In genomic region chr12:17335487-17335886, GRCh38 we compare ENCODE assay signal across 33 cellular contexts.
DNase-seq lines count a peak whose midpoint lies in the region; ATAC-seq, FAIRE-seq and TF ChIP-seq lines count a peak whose summit lies in the region.
"Had no signal": no experiment of that assay in that cellular context is flagged by ENCODE, and none has a peak within 500 bp of the region (broad histone marks: within the 10 kb centered on the region; RNA-seq: fewer than 3 reads in every experiment).

No MANE protein-coding gene starts in this region.

- no peaks in the 10 kb centered on the region for H3K79me2 ChIP-seq in HepG2 (ENCODE audit: insufficient read depth, low read length)
- no peaks in the 10 kb centered on the region for H3K79me2 ChIP-seq in K562 (ENCODE audit: control insufficient read depth, insufficient read depth, low read length)
- H3K79me2 ChIP-seq in hepatocyte, result no peaks in the 10 kb centered on the region

- H3K9me2 ChIP-seq in hepatocyte (replicated peaks; ENCODE audit: insufficient read depth), result no peaks in the 10 kb centered on the region

- POLR2A ChIA-PET in HepG2 (lab: Yijun Ruan, JAX), result no interaction called here
- POLR2A ChIA-PET in IMR-90 (lab: Charles Lee; ENCODE audit: unreplicated experiment), result no interaction called here
- POLR2A ChIA-PET in K562 (lab: Yijun Ruan, JAX), result no interaction called here

- CTCF ChIA-PET in HepG2 (lab: Yijun Ruan, JAX; ENCODE audit: low intra/inter-chr PET ratio, low total read pairs), result no interaction called here
- CTCF ChIA-PET in IMR-90 (lab: Yijun Ruan, JAX), result no interaction called here
- CTCF ChIA-PET in K562 (lab: Yijun Ruan, JAX; ENCODE audit: low intra/inter-chr PET ratio), result no interaction called here

- H4K20me1 ChIP-seq in HepG2 (ENCODE audit: insufficient read depth, low read length), result no peaks in the 10 kb centered on the region
- H4K20me1 ChIP-seq in IMR-90 (ENCODE audit: insufficient read depth, low read length), result no peaks in the 10 kb centered on the region
- no peaks in the 10 kb centered on the region for H4K20me1 ChIP-seq in K562 (replicated peaks; ENCODE audit: control insufficient read depth, insufficient read depth, low read length)
- H4K20me1 ChIP-seq in hepatocyte (ENCODE audit: insufficient read depth, poor library complexity, severe bottlenecking), result no peaks in the 10 kb centered on the region
- H4K20me1 ChIP-seq: BLaER1; BLaER1 treated with 17β-estradiol and CSF1 and Interleukin-3, amounts not matched to agents 10 nM and 100 nM had no signal

- no peak overlapping the region for H2BK20ac ChIP-seq in IMR-90 (ENCODE audit: low read depth, low read length)

- BruUV-seq in HepG2 (replicated peaks; lab: Mats Ljungman, UMichigan) (no TSS peak), IMR-90 (replicated peaks; lab: Mats Ljungman, UMichigan) (no TSS peak), K562 (replicated peaks; lab: Mats Ljungman, UMichigan) (no TSS peak)

- H3K9me3 ChIP-seq in HepG2 (ENCODE audit: low read length), result peaks cover 32% of the 10 kb centered on the region
- no peaks in the 10 kb centered on the region for H3K9me3 ChIP-seq in right lobe of liver
- H3K9me3 ChIP-seq in IMR-90 (ENCODE audit: control insufficient read depth, insufficient read depth, low read length), result no peaks in the 10 kb centered on the region; the same call in 1 of the 2 replicates
- H3K9me3 ChIP-seq in K562 (replicated peaks; ENCODE audit: control insufficient read depth, insufficient read depth, low read depth, low read length), result no peaks in the 10 kb centered on the region
- H3K9me3 ChIP-seq in hepatocyte (ENCODE audit: low read depth), result no peaks in the 10 kb centered on the region
- peaks cover 0 to 7% (median 0%) of the 10 kb centered on the region in 3 donors for H3K9me3 ChIP-seq in gastroesophageal sphincter
- H3K9me3 ChIP-seq: BE2C; BLaER1; BLaER1 treated with 17β-estradiol and CSF1 and Interleukin-3, amounts not matched to agents 10 nM and 100 nM; Caco-2 had no signal

- dilution Hi-C loops in IMR-90 (cut with HindIII; ENCODE audit: low sequenced_read_pairs, unreplicated experiment), result no loop called here

- H3K4me3 ChIP-seq in HepG2 (replicated peaks in 1 of 3; ENCODE audit: insufficient read depth in 1 of 3, low read depth in 2 of 3, low read length in 3 of 3), result no peak overlapping the region
- no peak overlapping the region for H3K4me3 ChIP-seq in right lobe of liver
- no peak overlapping the region for H3K4me3 ChIP-seq in IMR-90 (ENCODE audit: insufficient read depth, low read depth, low read length)
- no peak overlapping the region for H3K4me3 ChIP-seq in K562
- no peak overlapping the region for H3K4me3 ChIP-seq in hepatocyte
- no peak overlapping the region for H3K4me3 ChIP-seq in gastroesophageal sphincter
- H3K4me3 ChIP-seq: A549; BLaER1; BLaER1 treated with 17β-estradiol and CSF1 and Interleukin-3, amounts not matched to agents 10 nM and 100 nM had no signal

- no peak overlapping the region for H3K4me2 ChIP-seq in HepG2 (ENCODE audit: low read depth, low read length)
- no peak overlapping the region for H3K4me2 ChIP-seq in IMR-90 (ENCODE audit: low read depth, low read length)
- H3K4me2 ChIP-seq in K562 (ENCODE audit: insufficient read depth, low read length), result no peak overlapping the region
- H3K4me2 ChIP-seq in hepatocyte, result no peak overlapping the region
- H3K4me2 ChIP-seq: BLaER1; BLaER1 treated with 17β-estradiol and CSF1 and Interleukin-3, amounts not matched to agents 10 nM and 100 nM had no signal

- no peak overlapping the region for H3K56ac ChIP-seq in IMR-90 (ENCODE audit: extremely low read depth, insufficient read depth, low read length)

- H4K91ac ChIP-seq in IMR-90 (ENCODE audit: insufficient read depth, low read depth, low read length), result no peak overlapping the region

- TF ChIP-seq CTCF in HepG2 (CRISPR knock-in tag; IDR thresholded peaks at IDR 0.05) (no peak), right lobe of liver (IDR thresholded peaks at IDR 0.05) (no peak), IMR-90 (conservative IDR thresholded peaks at IDR 0.05; ENCODE audit: low read depth, low read length) (no peak), K562 (IDR thresholded peaks at IDR 0.05 in 2 of 3, conservative IDR thresholded peaks at IDR 0.05 in 1 of 3; ENCODE audit: insufficient read depth in 2 of 3, low read depth in 1 of 3, low read length in 3 of 3) (no peak), hepatocyte (IDR thresholded peaks at IDR 0.05; ENCODE audit: poor library complexity) (no peak), gastroesophageal sphincter (IDR thresholded peaks at IDR 0.05) (no peak)

- H3K36me3 ChIP-seq in HepG2 (replicated peaks in 1 of 2; ENCODE audit: control insufficient read depth in 1 of 2, insufficient read depth in 2 of 2, low read length in 2 of 2) (no peaks in the 10 kb centered on the region), right lobe of liver (no peaks in the 10 kb centered on the region), IMR-90 (ENCODE audit: control insufficient read depth, insufficient read depth, low read length) (no peaks in the 10 kb centered on the region), K562 (ENCODE audit: control insufficient read depth, insufficient read depth, low read length) (no peaks in the 10 kb centered on the region), hepatocyte (replicated peaks; ENCODE audit: insufficient read depth, low read depth) (no peaks in the 10 kb centered on the region), gastroesophageal sphincter (no peaks in the 10 kb centered on the region)
- H3K36me3 ChIP-seq: BE2C; BLaER1; BLaER1 treated with 17β-estradiol and CSF1 and Interleukin-3, amounts not matched to agents 10 nM and 100 nM had no signal

- no peak for TF ChIP-seq EP300 in HepG2 (IDR thresholded peaks at IDR 0.05; ENCODE audit: low read depth in 2 of 2, low read length in 2 of 2)
- TF ChIP-seq EP300 in HepG2 (CRISPR knock-in tag; IDR thresholded peaks at IDR 0.05; ENCODE audit: borderline replicate concordance), result no peak
- no peak for TF ChIP-seq EP300 in K562 (IDR thresholded peaks at IDR 0.05; ENCODE audit: low read length)
- TF ChIP-seq EP300 in gastroesophageal sphincter (IDR thresholded peaks at IDR 0.05), result no peak

- no peak overlapping the region for H2AFZ ChIP-seq in HepG2 (ENCODE audit: low read length)
- H2AFZ ChIP-seq in IMR-90 (replicated peaks; ENCODE audit: low read length, poor library complexity), result no peak overlapping the region
- H2AFZ ChIP-seq in K562 (ENCODE audit: low read depth, low read length), result no peak overlapping the region
- H2AFZ ChIP-seq in hepatocyte, result no peak overlapping the region

- no peak overlapping the region for H2AK9ac ChIP-seq in IMR-90 (replicated peaks; ENCODE audit: low read depth, low read length, poor library complexity)

- ATAC-seq in HepG2 (no peak), right lobe of liver (no peak), IMR-90 (ENCODE audit: low read depth) (no peak), K562 (no peak), gastroesophageal sphincter (no peak)
- ATAC-seq: A549; CD8-positive, alpha-beta T cell had no signal

- no peak overlapping the region for H2BK120ac ChIP-seq in IMR-90 (ENCODE audit: low read depth, low read length)

- TF ChIP-seq POLR2A in HepG2 (IDR thresholded peaks at IDR 0.05; ENCODE audit: insufficient read depth in 1 of 2, low read depth in 2 of 2, low read length in 2 of 2) (no peak), right lobe of liver (IDR thresholded peaks at IDR 0.05) (no peak), IMR-90 (IDR thresholded peaks at IDR 0.05; ENCODE audit: low read depth, low read length) (no peak), K562 (conservative IDR thresholded peaks at IDR 0.05) (no peak), gastroesophageal sphincter (IDR thresholded peaks at IDR 0.05) (no peak)

- FAIRE-seq in HepG2 (lab: Jason Lieb, UNC) (no peak), K562 (lab: Jason Lieb, UNC) (no peak)
- FAIRE-seq: A204.1, A549, D721Med had no signal

- in situ Hi-C loops in HepG2 (cut with HindIII; ENCODE audit: extremely low pct_ligation_motif_present, low pct_unique_long_range_greater_than_20kb) (no loop called here), IMR-90 (cut with MboI; ENCODE audit: low sequenced_read_pairs) (no loop called here), K562 (cut with MboI) (no loop called here)

- WGBS in HepG2 (ENCODE audit: low lambda C conversion rate), result 30% methylated on average over 3 of the region's 3 CpGs
- WGBS in right lobe of liver (ENCODE audit: insufficient coverage, low coverage, low lambda C conversion rate, missing lambda C conversion rate), result 51% methylated on average over 3 of the region's 3 CpGs
- no CpG with 5 or more reads among the region's 3 CpGs for WGBS in IMR-90 (ENCODE audit: extremely low coverage in 2 of 2, insufficient read length in 1 of 2), 2 experiments
- WGBS in K562 (ENCODE audit: insufficient coverage, low coverage, missing lambda C conversion rate), result 0% methylated on average over 3 of the region's 3 CpGs
- 84% methylated on average over 3 of the region's 3 CpGs for WGBS in hepatocyte (ENCODE audit: low lambda C conversion rate, missing lambda C conversion rate)
- WGBS in gastroesophageal sphincter (ENCODE audit: low coverage in 1 of 2), 2 donors, result 81 to 87% methylated on average over 3 of the region's 3 CpGs

- no peaks in the 10 kb centered on the region for H3K27me3 ChIP-seq in HepG2 (ENCODE audit: control insufficient read depth in 1 of 2, insufficient read depth in 2 of 2, low read length in 2 of 2)
- H3K27me3 ChIP-seq in right lobe of liver, result no peaks in the 10 kb centered on the region
- no peaks in the 10 kb centered on the region for H3K27me3 ChIP-seq in IMR-90 (ENCODE audit: control insufficient read depth, insufficient read depth, low read length)
- H3K27me3 ChIP-seq in K562 (ENCODE audit: control insufficient read depth in 2 of 2, insufficient read depth in 2 of 2, low read length in 2 of 2), result no peaks in the 10 kb centered on the region
- no peaks in the 10 kb centered on the region for H3K27me3 ChIP-seq in hepatocyte
- no peaks in the 10 kb centered on the region for H3K27me3 ChIP-seq in gastroesophageal sphincter
- H3K27me3 ChIP-seq: BE2C; BLaER1; BLaER1 treated with 17β-estradiol and CSF1 and Interleukin-3, amounts not matched to agents 10 nM and 100 nM had no signal

- TF ChIP-seq RAD21 in HepG2 (CRISPR knock-in tag; IDR thresholded peaks at IDR 0.05) (no peak), IMR-90 (IDR thresholded peaks at IDR 0.05; ENCODE audit: low read length) (no peak), K562 (CRISPR knock-in tag; conservative IDR thresholded peaks at IDR 0.05 in 1 of 2, IDR thresholded peaks at IDR 0.05 in 1 of 2) (no peak)

- no peak overlapping the region for H3K18ac ChIP-seq in IMR-90 (ENCODE audit: low read depth, low read length)

- H3K9me1 ChIP-seq in IMR-90 (ENCODE audit: insufficient read depth, low read length) (no peaks in the 10 kb centered on the region), K562 (ENCODE audit: control insufficient read depth, insufficient read depth, low read length) (no peaks in the 10 kb centered on the region)

- intact Hi-C loops in HepG2 (cut with micrococcal nuclease; ENCODE audit: unreplicated experiment), result no loop called here
- intact Hi-C loops in right lobe of liver (cut with DNase I), result no loop called here
- intact Hi-C loops in IMR-90 (cut with micrococcal nuclease), result no loop called here
- intact Hi-C loops in K562 (cut with micrococcal nuclease), result no loop called here

- DNase-seq in HepG2 (ENCODE audit: low spot score) (no peak), right lobe of liver (no peak), IMR-90 (no peak), K562 (ENCODE audit: extremely low read depth in 1 of 4, low spot score in 3 of 4) (no peak), hepatocyte (ENCODE audit: low spot score) (no peak)
- DNase-seq: 8988T; ACHN; AML-193; BE2C; C1 segment of cervical spinal cord; Calu3; CD4-positive, alpha-beta memory T cell; CD4-positive, alpha-beta T cell; CD4-positive, CD25-positive, alpha-beta regulatory T cell; CD8-positive, alpha-beta memory T cell; CD8-positive, alpha-beta T cell; COR-L47; DMS 273 treated with DMSO at 0.1 percent for 48 hours; DMS153; DMS53; DMS79; DMS79 treated with DMSO at 0.1 percent for 48 hours; DND-41; EL had no signal

- H2BK15ac ChIP-seq in IMR-90 (ENCODE audit: low read depth, low read length), result no peak overlapping the region

- H2AK5ac ChIP-seq in IMR-90 (ENCODE audit: low read depth, low read length), result no peak overlapping the region

- H3K4me1 ChIP-seq in HepG2 (ENCODE audit: insufficient read depth, low read length), result no peaks in the 10 kb centered on the region
- no peaks in the 10 kb centered on the region for H3K4me1 ChIP-seq in right lobe of liver
- no peaks in the 10 kb centered on the region for H3K4me1 ChIP-seq in IMR-90 (ENCODE audit: control insufficient read depth, insufficient read depth, low read length)
- H3K4me1 ChIP-seq in K562 (replicated peaks in 1 of 2; ENCODE audit: control insufficient read depth in 2 of 2, insufficient read depth in 2 of 2, low read length in 2 of 2), result no peaks in the 10 kb centered on the region
- H3K4me1 ChIP-seq in hepatocyte (ENCODE audit: insufficient read depth), result no peaks in the 10 kb centered on the region
- no peaks in the 10 kb centered on the region for H3K4me1 ChIP-seq in gastroesophageal sphincter
- H3K4me1 ChIP-seq: BE2C, BLaER1 had no signal

- no peak overlapping the region for H4K8ac ChIP-seq in IMR-90 (ENCODE audit: low read depth in 2 of 2, low read length in 2 of 2)

- no peaks in the 10 kb centered on the region for H3K79me1 ChIP-seq in IMR-90 (ENCODE audit: low read depth in 1 of 2, low read length in 2 of 2)

- no peak overlapping the region for H3K27ac ChIP-seq in HepG2 (ENCODE audit: extremely low read length, insufficient read depth, low read length)
- H3K27ac ChIP-seq in right lobe of liver, result no peak overlapping the region
- no peak overlapping the region for H3K27ac ChIP-seq in IMR-90 (ENCODE audit: insufficient read depth, low read length)
- no peak overlapping the region for H3K27ac ChIP-seq in K562 (ENCODE audit: extremely low read depth, low read depth, low read length)
- H3K27ac ChIP-seq in hepatocyte, result no peak overlapping the region
- H3K27ac ChIP-seq in gastroesophageal sphincter, result no peak overlapping the region
- H3K27ac ChIP-seq: 22Rv1; BLaER1; BLaER1 treated with 17β-estradiol and CSF1 and Interleukin-3, amounts not matched to agents 10 nM and 100 nM; C4-2B had no signal

- no peak overlapping the region for H2BK5ac ChIP-seq in IMR-90 (ENCODE audit: low read depth, low read length, poor library complexity, severe bottlenecking)

- H3K4ac ChIP-seq in IMR-90 (ENCODE audit: low read depth, low read length), result no peak overlapping the region

- H3K9ac ChIP-seq in HepG2 (ENCODE audit: insufficient read depth, low read depth, low read length), result no peak overlapping the region
- H3K9ac ChIP-seq in IMR-90 (ENCODE audit: low read depth, low read length), result no peak overlapping the region
- H3K9ac ChIP-seq in K562 (ENCODE audit: insufficient read depth in 1 of 2, low read depth in 2 of 2, low read length in 2 of 2), result no peak overlapping the region
- H3K9ac ChIP-seq: BLaER1; BLaER1 treated with 17β-estradiol and CSF1 and Interleukin-3, amounts not matched to agents 10 nM and 100 nM had no signal

- no peak overlapping the region for H4K5ac ChIP-seq in IMR-90 (ENCODE audit: low read depth, low read length)

- no peak overlapping the region for H3K23ac ChIP-seq in IMR-90 (ENCODE audit: low read depth, low read length)

- no peak overlapping the region for H3K14ac ChIP-seq in IMR-90 (replicated peaks; ENCODE audit: low read depth, low read length)

Comparison
In these comparisons a context has a peak if more than half of its experiments do, and no peak if none do; other contexts are left out.
1. Of the 241 proteins assayed by ChIP-seq in both HepG2 and K562: peak only in HepG2: MAFF; only in K562: none; in both: none; in neither: 239; mixed calls (peak in some experiments, not most) for 1.